In genomic region chr1:152312169-152312568, GRCh38 we compare ENCODE assay signal across 5 cellular contexts. TPM values are rescaled to one million over a fixed set of nuclear protein-coding genes. Genes with fewer than 3 reads are reported as not detected.
"Had no signal": no experiment of that assay in that cellular context is flagged by ENCODE, and none has a peak within 500 bp of the region (broad histone marks: within the 10 kb centered on the region; RNA-seq: fewer than 3 reads in every experiment).

No MANE protein-coding gene starts in this region.

RNA-seq across cellular contexts. Expression of gene FLG, which starts 12.9 kb away (rescaled TPM):
- total RNA-seq: HepG2, HT-29, IMR-90, K562 had no signal

RNA-seq across cellular contexts. Expression of gene FLG2, which starts 47.6 kb away (rescaled TPM):
- total RNA-seq: HepG2, HT-29, HT1080, IMR-90, K562 had no signal
